ENCODE assay signal across 13 cellular contexts in genomic region chr17:1612400-1612799, GRCh38.
"Had no signal": no experiment of that assay in that cellular context is flagged by ENCODE, and none has a peak within 500 bp of the region (broad histone marks: within the 10 kb centered on the region; RNA-seq: fewer than 3 reads in every experiment).

No MANE protein-coding gene starts in this region.

- H3K9me3 ChIP-seq: pancreas, transverse colon had no signal

- H3K36me3 ChIP-seq: neural progenitor cell, pancreas, transverse colon had no signal

- ATAC-seq: stimulated activated naive B cell treated with anti-CD40 and anti-IgM and Interleukin-4, amounts not matched to agents 10 μg/mL and 1 μg/mL and 100 μg/mL, for 72 hours had no signal

- H3K27me3 ChIP-seq: neural progenitor cell, pancreas, transverse colon had no signal

- H3K27ac ChIP-seq: neural progenitor cell, transverse colon had no signal

- DNase-seq: activated CD4-positive, alpha-beta T cell treated with anti-CD3 and anti-CD28 coated beads, Interleukin-2, amount 10 ng/mL, durations not matched to agents 7 days and 5 days; activated CD8-positive, alpha-beta memory T cell treated with anti-CD3 and anti-CD28 coated beads for 24 hours; activated gamma-delta T cell treated with Interleukin-2 at 50 U/mL for 16 hours; cerebellar nuclear complex; erythroblast; naive B cell; pancreas; stimulated activated CD4-positive, alpha-beta T cell treated with anti-CD3 and anti-CD28 coated beads, Interleukin-15, amount 100 ng/mL, for 24 hours; stimulated activated CD4-positive, alpha-beta T cell treated with anti-CD3 and anti-CD28 coated beads, Interleukin-4, amount 100 ng/mL, for 1 hour; stimulated activated naive B cell treated with anti-CD40 and anti-IgM and Interleukin-4, amounts not matched to agents 10 μg/mL and 1 μg/mL and 100 μg/mL, for 72 hours; transverse colon had no signal

- H3K4me1 ChIP-seq: neural progenitor cell, pancreas had no signal

- H3K4me3 ChIP-seq: lung, neural progenitor cell, pancreas, transverse colon had no signal
